In the genomic region with DNA sequence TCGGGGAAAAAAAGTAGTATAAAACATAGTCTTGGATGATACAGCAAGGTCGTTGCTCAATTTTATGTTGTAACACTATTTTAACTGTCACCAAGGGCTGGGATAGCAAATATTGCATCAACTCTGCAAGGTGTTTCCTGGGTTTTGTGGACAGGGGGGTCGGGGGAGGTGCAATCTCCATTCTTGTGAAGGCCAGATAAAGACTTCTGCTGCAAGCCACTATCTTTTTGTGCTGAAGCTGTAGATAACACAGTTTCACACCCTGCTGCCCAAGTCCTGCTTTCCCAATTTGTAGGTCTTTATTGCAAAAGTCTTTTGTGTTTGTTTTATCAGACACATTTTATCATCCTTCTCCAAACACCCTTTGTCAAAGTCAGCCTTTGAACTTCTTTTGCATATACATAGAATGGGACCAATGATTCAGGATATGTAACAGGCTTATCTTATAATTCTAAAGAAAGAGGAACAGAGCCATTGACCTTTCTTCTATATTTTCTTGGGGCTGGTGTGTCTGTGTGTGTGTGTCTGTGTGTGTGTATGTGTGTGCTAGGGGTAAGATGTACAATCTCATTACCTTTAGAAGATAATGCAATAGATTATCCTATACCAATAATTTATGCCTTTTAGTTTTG, we compare ENCODE assay signal across 12 cellular contexts.
DNase-seq lines count a peak whose midpoint lies in the region; ATAC-seq and TF ChIP-seq lines count a peak whose summit lies in the region.
"Had no signal": no experiment of that assay in that cellular context is flagged by ENCODE, and none has a peak within 500 bp of the region (broad histone marks: within the 10 kb centered on the region; RNA-seq: fewer than 3 reads in every experiment).

No MANE protein-coding gene starts in this region.

- no peaks in the 10 kb centered on the region for H3K36me3 ChIP-seq in ascending aorta
- H3K36me3 ChIP-seq: esophagus muscularis mucosa, upper lobe of left lung had no signal

- no peak overlapping the region for H3K27ac ChIP-seq in ascending aorta
- H3K27ac ChIP-seq: esophagus muscularis mucosa had no signal

- H3K36me3 Mint-ChIP-seq in activated T-cell treated with anti-CD3 and anti-CD28 coated beads, Interleukin-2, amount 50 U/mL, for 72 hours (ENCODE audit: insufficient read depth in 2 of 2): no peaks in the 10 kb centered on the region
- H3K36me3 Mint-ChIP-seq in stimulated activated naive B cell treated with anti-CD40 and anti-IgM and Interleukin-4, amounts not matched to agents 10 μg/mL and 1 μg/mL and 100 μg/mL, for 72 hours: peaks cover 10 to 20% of the 10 kb centered on the region in 2 donors

- intact Hi-C loops in ascending aorta (cut with DNase I): no loop called here

- H3K4me1 Mint-ChIP-seq in activated T-cell treated with anti-CD3 and anti-CD28 coated beads, Interleukin-2, amount 50 U/mL, for 72 hours (ENCODE audit: low read depth): peaks cover 80% of the 10 kb centered on the region
- peaks cover 60 to 89% of the 10 kb centered on the region in 2 donors for H3K4me1 Mint-ChIP-seq in stimulated activated naive B cell treated with anti-CD40 and anti-IgM and Interleukin-4, amounts not matched to agents 10 μg/mL and 1 μg/mL and 100 μg/mL, for 72 hours

- no peaks in the 10 kb centered on the region for H3K27me3 ChIP-seq in ascending aorta
- H3K27me3 ChIP-seq: upper lobe of left lung had no signal

- TF ChIP-seq CTCF in fibroblast of pulmonary artery (IDR thresholded peaks at IDR 0.05; ENCODE audit: low read length, missing control alignments) (no peak), ascending aorta (IDR thresholded peaks at IDR 0.05) (no peak)

- no peaks in the 10 kb centered on the region for H3K9me3 ChIP-seq in ascending aorta
- H3K9me3 ChIP-seq: esophagus muscularis mucosa, upper lobe of left lung had no signal

- H3K27me3 Mint-ChIP-seq in activated T-cell treated with anti-CD3 and anti-CD28 coated beads, Interleukin-2, amount 50 U/mL, for 72 hours (ENCODE audit: low read depth): no peaks in the 10 kb centered on the region
- no peaks in the 10 kb centered on the region for H3K27me3 Mint-ChIP-seq in stimulated activated naive B cell treated with anti-CD40 and anti-IgM and Interleukin-4, amounts not matched to agents 10 μg/mL and 1 μg/mL and 100 μg/mL, for 72 hours

- H3K9me3 Mint-ChIP-seq in activated T-cell treated with anti-CD3 and anti-CD28 coated beads, Interleukin-2, amount 50 U/mL, for 72 hours: no peaks in the 10 kb centered on the region
- H3K9me3 Mint-ChIP-seq in stimulated activated naive B cell treated with anti-CD40 and anti-IgM and Interleukin-4, amounts not matched to agents 10 μg/mL and 1 μg/mL and 100 μg/mL, for 72 hours: no peaks in the 10 kb centered on the region

- peak overlapping the region; percentile 78 for H3K27ac Mint-ChIP-seq in activated T-cell treated with anti-CD3 and anti-CD28 coated beads, Interleukin-2, amount 50 U/mL, for 72 hours
- H3K27ac Mint-ChIP-seq in stimulated activated naive B cell treated with anti-CD40 and anti-IgM and Interleukin-4, amounts not matched to agents 10 μg/mL and 1 μg/mL and 100 μg/mL, for 72 hours: peak overlapping the region; percentile 47

- peak overlapping the region; percentile 20 to 67 for H3K4me3 Mint-ChIP-seq in activated T-cell treated with anti-CD3 and anti-CD28 coated beads, Interleukin-2, amount 50 U/mL, for 72 hours
- peak overlapping the region; percentile 58 to 75 for H3K4me3 Mint-ChIP-seq in stimulated activated naive B cell treated with anti-CD40 and anti-IgM and Interleukin-4, amounts not matched to agents 10 μg/mL and 1 μg/mL and 100 μg/mL, for 72 hours

- no peak overlapping the region for H3K4me3 ChIP-seq in fibroblast of pulmonary artery (replicated peaks; ENCODE audit: low read depth, low read length)
- no peak overlapping the region for H3K4me3 ChIP-seq in ascending aorta
- H3K4me3 ChIP-seq: esophagus muscularis mucosa, upper lobe of left lung had no signal

- no peak for ATAC-seq in activated T-cell treated with anti-CD3 and anti-CD28 coated beads, Interleukin-2, amount 50 U/mL, for 72 hours (replicated peaks in 1 of 2)
- peak; percentile 64 to 75 for ATAC-seq in stimulated activated naive B cell treated with anti-CD40 and anti-IgM and Interleukin-4, amounts not matched to agents 10 μg/mL and 1 μg/mL and 100 μg/mL, for 72 hours (replicated peaks)
- no peak for ATAC-seq in HG03469 (IDR thresholded peaks at IDR 0.05; ENCODE audit: unreplicated experiment)

- no peaks in the 10 kb centered on the region for H3K4me1 ChIP-seq in ascending aorta

- DNase-seq in activated T-cell treated with anti-CD3 and anti-CD28 coated beads, Interleukin-2, amount 50 U/mL, for 72 hours: no peak
- no peak for DNase-seq in activated T-cell treated with anti-CD3 and anti-CD28 coated beads for 4 hours
- peak; percentile 98 for DNase-seq in SIG-M5 treated with dmso at 0.1 percent for 504 hours (lab: John Stamatoyannopoulos, UW; ENCODE audit: unreplicated experiment)
- peak; percentile 83 for DNase-seq in fibroblast of pulmonary artery (ENCODE audit: low read depth)
- DNase-seq in stimulated activated naive B cell treated with anti-CD40 and anti-IgM and Interleukin-4, amounts not matched to agents 10 μg/mL and 1 μg/mL and 100 μg/mL, for 72 hours: peak; percentile 29
- DNase-seq in ascending aorta (ENCODE audit: low spot score in 2 of 2): no peak
- DNase-seq in T1000 (lab: John Stamatoyannopoulos, UW): no peak
- DNase-seq: activated naive CD4-positive, alpha-beta T cell treated with anti-CD3 and anti-CD28 coated beads, Interleukin-2, amount 50 U/mL, for 16 hours; NCI-H2171 treated with DMSO at 0.1 percent for 48 hours had no signal

Comparison
In these comparisons a context has a peak if more than half of its experiments do, and no peak if none do; other contexts are left out.
1. ATAC-seq: peak in stimulated activated naive B cell treated with anti-CD40 and anti-IgM and Interleukin-4, amounts not matched to agents 10 μg/mL and 1 μg/mL and 100 μg/mL, for 72 hours (2 of 2); none in activated T-cell treated with anti-CD3 and anti-CD28 coated beads, Interleukin-2, amount 50 U/mL, for 72 hours (0 of 2) and HG03469 (single experiment).
2. DNase-seq: peak in SIG-M5 treated with dmso at 0.1 percent for 504 hours (single experiment), fibroblast of pulmonary artery (single experiment) and stimulated activated naive B cell treated with anti-CD40 and anti-IgM and Interleukin-4, amounts not matched to agents 10 μg/mL and 1 μg/mL and 100 μg/mL, for 72 hours (single experiment); none in activated T-cell treated with anti-CD3 and anti-CD28 coated beads, Interleukin-2, amount 50 U/mL, for 72 hours (0 of 2), activated T-cell treated with anti-CD3 and anti-CD28 coated beads for 4 hours (single experiment), ascending aorta (0 of 2) and T1000 (single experiment).